Comparison of ENCODE assay signal across 8 cellular contexts in genomic region chr2:165874445-165875039, GRCh38.
DNase-seq lines count a peak whose midpoint lies in the region; ATAC-seq and TF ChIP-seq lines count a peak whose summit lies in the region.

No MANE protein-coding gene starts in this region.

- peaks cover 8 to 18% (median 13%) of the 10 kb centered on the region in 3 donors for H3K36me3 Mint-ChIP-seq in immature natural killer cell

- peaks cover 6 to 42% (median 37%) of the 10 kb centered on the region in 4 donors for H3K36me3 ChIP-seq in stomach

- peak; percentile 53 for DNase-seq in DMS79 treated with DMSO at 0.1 percent for 48 hours (lab: John Stamatoyannopoulos, UW)
- no peak for DNase-seq in DMS79 (lab: John Stamatoyannopoulos, UW)
- peak; percentile 27 for DNase-seq in HPDE6-E6E7 (ENCODE audit: extremely low spot score)
- peak; percentile 76 for DNase-seq in NCI-H82 (lab: John Stamatoyannopoulos, UW)
- DNase-seq in astrocyte of the spinal cord (ENCODE audit: low read depth, low spot score): peak; percentile 81
- peak; percentile 53 to 69 (median 54) for DNase-seq in immature natural killer cell
- DNase-seq in stomach: no peak

- H3K4me1 ChIP-seq in stomach: peaks cover 0 to 7% (median 0%) of the 10 kb centered on the region in 4 donors

- H3K27ac Mint-ChIP-seq in immature natural killer cell: peak overlapping the region in 4 of 6 donors; percentile 23 to 75 (median 43)

- no peak for TF ChIP-seq EP300 in stomach (IDR thresholded peaks at IDR 0.05)

- H3K27me3 Mint-ChIP-seq in immature natural killer cell (ENCODE audit: low read depth in 3 of 3): peaks cover 0 to 2% (median 0%) of the 10 kb centered on the region in 3 donors

- TF ChIP-seq POLR2A in stomach (IDR thresholded peaks at IDR 0.05): no peak

- H3K9me3 ChIP-seq in stomach: no peaks in the 10 kb centered on the region

- H3K27ac ChIP-seq in stomach: no peak overlapping the region

- intact Hi-C loops in stomach (cut with DNase I; ENCODE audit: low total_unique reads): no loop called here

- H3K4me1 Mint-ChIP-seq in immature natural killer cell: peaks cover 26 to 37% of the 10 kb centered on the region in 2 donors

- H3K4me3 Mint-ChIP-seq in immature natural killer cell: peak overlapping the region in 3 of 5 donors; percentile 8 to 54 (median 32)

- peak; percentile 91 for ATAC-seq in GM21528 (IDR thresholded peaks at IDR 0.05; ENCODE audit: low FRiP score, unreplicated experiment)

- H3K9me3 Mint-ChIP-seq in immature natural killer cell: peaks cover 0 to 1% (median 0%) of the 10 kb centered on the region in 6 donors

- in situ Hi-C loops in astrocyte of the spinal cord (cut with HindIII; ENCODE audit: low sequenced_read_pairs): no loop called here

- TF ChIP-seq CTCF in astrocyte of the spinal cord (IDR thresholded peaks at IDR 0.05; ENCODE audit: low read depth, low read length) (peak; percentile 67), stomach (IDR thresholded peaks at IDR 0.05) (peak in 5 of 7 experiments; percentile 22 to 82 (median 62))

- H3K4me3 ChIP-seq in astrocyte of the spinal cord (ENCODE audit: low read depth, low read length): no peak overlapping the region
- no peak overlapping the region for H3K4me3 ChIP-seq in stomach

- H3K27me3 ChIP-seq in stomach: no peaks in the 10 kb centered on the region

- 21 to 42% (median 36%) methylated on average over 3 of the region's 3 CpGs for WGBS in stomach, 5 donors

Comparison
In these comparisons a context has a peak if more than half of its experiments do, and no peak if none do; other contexts are left out.
1. DNase-seq: peak in DMS79 treated with DMSO at 0.1 percent for 48 hours (single experiment), HPDE6-E6E7 (single experiment), NCI-H82 (single experiment), astrocyte of the spinal cord (single experiment) and immature natural killer cell (3 of 3); none in DMS79 (single experiment) and stomach (single experiment).